Comparison of ENCODE assay signal across 30 cellular contexts in genomic region chr5:1285141-1285540, GRCh38. TPM values are rescaled to one million over a fixed set of nuclear protein-coding genes. Genes with fewer than 3 reads are reported as not detected.
"Had no signal": no experiment of that assay in that cellular context is flagged by ENCODE, and none has a peak within 500 bp of the region (broad histone marks: within the 10 kb centered on the region; RNA-seq: fewer than 3 reads in every experiment).

No MANE protein-coding gene starts in this region.

- H3K27me3 ChIP-seq: adrenal gland, ascending aorta, hepatocyte, upper lobe of left lung had no signal

- H3K4me3 ChIP-seq: adrenal gland, ascending aorta, hepatocyte, mucosa of descending colon, smooth muscle cell, thoracic aorta, upper lobe of left lung had no signal

- H3K27me3 Mint-ChIP-seq: activated CD4-positive, alpha-beta memory T cell treated with anti-CD3 and anti-CD28 coated beads, Interleukin-2, amount 10 ng/mL, durations not matched to agents 7 days and 5 days; activated CD4-positive, alpha-beta T cell treated with anti-CD3 and anti-CD28 coated beads, Interleukin-2, amount 10 ng/mL, durations not matched to agents 24 days and 14 days; T-helper 17 cell had no signal

- H3K4me1 ChIP-seq: adrenal gland, ascending aorta, upper lobe of left lung had no signal

- H3K79me2 ChIP-seq: hepatocyte had no signal

- H3K36me3 ChIP-seq: adrenal gland, ascending aorta, thoracic aorta, upper lobe of left lung had no signal

- H3K4me3 Mint-ChIP-seq: activated CD4-positive, alpha-beta memory T cell treated with anti-CD3 and anti-CD28 coated beads, Interleukin-2, amount 10 ng/mL, durations not matched to agents 7 days and 5 days; activated CD4-positive, alpha-beta T cell treated with anti-CD3 and anti-CD28 coated beads, Interleukin-2, amount 10 ng/mL, durations not matched to agents 24 days and 14 days; activated naive CD8-positive, alpha-beta T cell; effector memory CD8-positive, alpha-beta T cell; immature natural killer cell; nephron progenitor cell; stimulated activated naive B cell treated with anti-CD40 and anti-IgM and Interleukin-4, amounts not matched to agents 10 μg/mL and 1 μg/mL and 100 μg/mL, for 72 hours; T-helper 17 cell had no signal

- H3K9me3 ChIP-seq: adrenal gland, mucosa of descending colon, upper lobe of left lung had no signal

- ATAC-seq: effector memory CD8-positive, alpha-beta T cell; esophagus mucosa; mucosa of descending colon; sciatic nerve; stimulated activated naive B cell treated with anti-CD40 and anti-IgM and Interleukin-4, amounts not matched to agents 10 μg/mL and 1 μg/mL and 100 μg/mL, for 72 hours; T-helper 17 cell had no signal

- H2AFZ ChIP-seq: hepatocyte had no signal

- H3K27ac ChIP-seq: adrenal gland, ascending aorta, hepatocyte, thoracic aorta, upper lobe of left lung had no signal

- DNase-seq: activated CD4-positive, alpha-beta memory T cell treated with anti-CD3 and anti-CD28 coated beads, Interleukin-2, amount 10 ng/mL, durations not matched to agents 7 days and 5 days; activated CD4-positive, alpha-beta T cell treated with anti-CD3 and anti-CD28 coated beads, Interleukin-2, amount 10 ng/mL, durations not matched to agents 24 days and 14 days; activated CD4-positive, CD25-positive, alpha-beta regulatory T cell; activated gamma-delta T cell treated with Interleukin-2 at 50 U/mL for 16 hours; adrenal gland; central memory CD4-positive, alpha-beta T cell; effector memory CD8-positive, alpha-beta T cell; foreskin melanocyte; immature natural killer cell; mesenchymal stem cell; nephron progenitor cell; nucleus accumbens; stimulated activated CD4-positive, alpha-beta T cell treated with anti-CD3 and anti-CD28 coated beads, Interleukin-2, amount 100 ng/mL, for 48 hours; stimulated activated CD8-positive, alpha-beta memory T cell treated with anti-CD3 and anti-CD28 coated beads, Interleukin-4, amount 100 ng/mL, for 48 hours; stimulated activated naive B cell treated with anti-CD40 and anti-IgM and Interleukin-4, amounts not matched to agents 10 μg/mL and 1 μg/mL and 100 μg/mL, for 72 hours; SW 1271 had no signal

- H3K4me2 ChIP-seq: hepatocyte, smooth muscle cell had no signal

- H3K4me1 Mint-ChIP-seq: activated CD4-positive, alpha-beta T cell treated with anti-CD3 and anti-CD28 coated beads, Interleukin-2, amount 10 ng/mL, durations not matched to agents 24 days and 14 days; immature natural killer cell; stimulated activated naive B cell treated with anti-CD40 and anti-IgM and Interleukin-4, amounts not matched to agents 10 μg/mL and 1 μg/mL and 100 μg/mL, for 72 hours had no signal

- H3K27ac Mint-ChIP-seq: activated CD4-positive, alpha-beta memory T cell treated with anti-CD3 and anti-CD28 coated beads, Interleukin-2, amount 10 ng/mL, durations not matched to agents 7 days and 5 days; activated CD4-positive, alpha-beta T cell treated with anti-CD3 and anti-CD28 coated beads, Interleukin-2, amount 10 ng/mL, durations not matched to agents 24 days and 14 days; activated naive CD8-positive, alpha-beta T cell; immature natural killer cell; nephron progenitor cell; stimulated activated naive B cell treated with anti-CD40 and anti-IgM and Interleukin-4, amounts not matched to agents 10 μg/mL and 1 μg/mL and 100 μg/mL, for 72 hours; T-helper 17 cell had no signal

RNA-seq across cellular contexts. Expression of gene TERT, which starts 9.7 kb away (rescaled TPM):
- total RNA-seq: ascending aorta, dermis microvascular lymphatic vessel endothelial cell, endothelial cell of umbilical vein, esophagus mucosa, hepatocyte, renal cortical epithelial cell, smooth muscle cell, thoracic aorta had no signal
- polyA plus RNA-seq: adrenal gland, immature natural killer cell, smooth muscle cell had no signal

RNA-seq across cellular contexts. Expression of gene SLC6A18, which starts 60.0 kb away (rescaled TPM):
- total RNA-seq: activated CD4-positive, alpha-beta memory T cell treated with anti-CD3 and anti-CD28 coated beads, Interleukin-2, amount 10 ng/mL, durations not matched to agents 7 days and 5 days; activated CD4-positive, alpha-beta T cell treated with anti-CD3 and anti-CD28 coated beads, Interleukin-2, amount 10 ng/mL, durations not matched to agents 24 days and 14 days; adrenal gland; ascending aorta; dermis microvascular lymphatic vessel endothelial cell; endothelial cell of umbilical vein; esophagus mucosa; hepatocyte; lower leg skin; renal cortical epithelial cell; sciatic nerve; smooth muscle cell; T-helper 17 cell; thoracic aorta; upper lobe of left lung had no signal
- polyA plus RNA-seq: adrenal gland, endothelial cell of umbilical vein, immature natural killer cell, smooth muscle cell had no signal
